ENCODE assay signal across 1 cellular context in the genomic region with DNA sequence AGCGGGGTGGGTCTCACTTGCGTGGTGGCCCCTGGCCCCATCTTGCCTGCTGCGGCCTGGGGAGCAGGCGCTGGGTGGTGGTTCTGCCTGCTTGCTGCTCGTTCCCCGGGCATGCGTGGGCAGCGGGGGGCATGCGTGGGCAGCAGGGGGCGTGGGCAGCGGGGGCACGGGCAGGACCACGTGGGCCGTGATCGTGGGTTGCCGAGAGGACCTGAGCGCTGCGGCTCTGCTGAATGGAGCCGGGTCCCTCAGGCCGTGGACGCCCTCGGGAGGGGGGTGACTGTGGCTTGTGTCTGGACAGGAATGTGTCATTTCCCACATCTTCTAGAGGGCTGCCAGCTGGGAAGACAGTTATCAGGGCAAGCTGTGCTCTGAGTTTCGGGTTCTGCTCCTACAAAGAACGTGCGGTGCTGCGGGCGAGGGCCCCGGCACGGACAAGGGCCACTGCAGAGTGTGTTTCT.
TF ChIP-seq lines count a peak whose summit lies in the region.

No MANE protein-coding gene starts in this region.

TF ChIP-seq in K562, 482 proteins besides CTCF, POLR2A, EP300 and RAD21:
- TF ChIP-seq HNRNPL (IDR thresholded peaks at IDR 0.05; ENCODE audit: low read depth, low read length), result peak; percentile 91
- TF ChIP-seq RBFOX2 (IDR thresholded peaks at IDR 0.05; ENCODE audit: low read depth, low read length), result 0 out of 2 replicates have a peak, but pooled peaks have one; percentile 15
- TF ChIP-seq, protein P1, sequence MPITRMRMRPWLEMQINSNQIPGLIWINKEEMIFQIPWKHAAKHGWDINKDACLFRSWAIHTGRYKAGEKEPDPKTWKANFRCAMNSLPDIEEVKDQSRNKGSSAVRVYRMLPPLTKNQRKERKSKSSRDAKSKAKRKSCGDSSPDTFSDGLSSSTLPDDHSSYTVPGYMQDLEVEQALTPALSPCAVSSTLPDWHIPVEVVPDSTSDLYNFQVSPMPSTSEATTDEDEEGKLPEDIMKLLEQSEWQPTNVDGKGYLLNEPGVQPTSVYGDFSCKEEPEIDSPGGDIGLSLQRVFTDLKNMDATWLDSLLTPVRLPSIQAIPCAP (CRISPR knock-in tag; IDR thresholded peaks at IDR 0.05; ENCODE audit: borderline replicate concordance), result no peak
